ENCODE assay signal across 18 cellular contexts in genomic region chr14:30211326-30211725, GRCh38.
DNase-seq lines count a peak whose midpoint lies in the region; ATAC-seq and TF ChIP-seq lines count a peak whose summit lies in the region.
"Had no signal": no experiment of that assay in that cellular context is flagged by ENCODE, and none has a peak within 500 bp of the region (broad histone marks: within the 10 kb centered on the region; RNA-seq: fewer than 3 reads in every experiment).

No MANE protein-coding gene starts in this region.

- peak; percentile 80 for DNase-seq in EH (ENCODE audit: low read depth)
- DNase-seq in IMR-90, result peak; percentile 34
- peak; percentile 43 for DNase-seq in astrocyte of the spinal cord (ENCODE audit: low read depth, low spot score)
- peak; percentile 65 for DNase-seq in iris pigment epithelial cell (ENCODE audit: low read depth)
- DNase-seq in mesothelial cell of epicardium (ENCODE audit: low spot score in 2 of 2, unreplicated experiment in 2 of 2), result no peak
- no peak for DNase-seq in NCI-H2107 treated with DMSO at 0.1 percent for 48 hours (lab: John Stamatoyannopoulos, UW; ENCODE audit: unreplicated experiment)
- DNase-seq: ACHN; CD8-positive, alpha-beta memory T cell; KG1; MM.1S; NCI-H1105 treated with DMSO at 0.1 percent for 48 hours; NCI-H187 treated with DMSO at 0.1 percent for 48 hours; NCI-H2171; NCI-H446 treated with DMSO at 0.1 percent for 48 hours had no signal

- peak overlapping the region; percentile 67 for H2BK120ac ChIP-seq in IMR-90 (ENCODE audit: low read depth, low read length)

- H3K27me3 Mint-ChIP-seq in mesothelial cell of epicardium (ENCODE audit: low read depth), result peaks cover 4% of the 10 kb centered on the region
- H3K27me3 Mint-ChIP-seq: CD8-positive, alpha-beta memory T cell had no signal

- H3K36me3 Mint-ChIP-seq in mesothelial cell of epicardium, result no peaks in the 10 kb centered on the region
- H3K36me3 Mint-ChIP-seq: CD8-positive, alpha-beta memory T cell had no signal

- no peak for TF ChIP-seq POLR2A in IMR-90 (IDR thresholded peaks at IDR 0.05; ENCODE audit: low read depth, low read length)

- H3K4me1 ChIP-seq in IMR-90 (ENCODE audit: control insufficient read depth, insufficient read depth, low read length), result peaks cover 13% of the 10 kb centered on the region
- H3K4me1 ChIP-seq: HAP-1 had no signal

- H3K36me3 ChIP-seq in IMR-90 (ENCODE audit: control insufficient read depth, insufficient read depth, low read length), result no peaks in the 10 kb centered on the region
- H3K36me3 ChIP-seq: BLaER1, HAP-1 had no signal

- H3K27me3 ChIP-seq in IMR-90 (ENCODE audit: control insufficient read depth, insufficient read depth, low read length), result no peaks in the 10 kb centered on the region
- H3K27me3 ChIP-seq: BLaER1 had no signal

- H4K20me1 ChIP-seq in IMR-90 (ENCODE audit: insufficient read depth, low read length), result no peaks in the 10 kb centered on the region
- H4K20me1 ChIP-seq: BLaER1 had no signal

- no peaks in the 10 kb centered on the region for H3K79me1 ChIP-seq in IMR-90 (ENCODE audit: low read depth in 1 of 2, low read length in 2 of 2)

- TF ChIP-seq RAD21 in IMR-90 (IDR thresholded peaks at IDR 0.05; ENCODE audit: low read length), result no peak

- 0 out of 2 replicates have a peak overlapping the region, but pooled peaks have one; percentile 43 for H3K27ac ChIP-seq in IMR-90 (ENCODE audit: insufficient read depth, low read length)
- H3K27ac ChIP-seq: BLaER1 had no signal

- peak overlapping the region; percentile 43 for H2BK5ac ChIP-seq in IMR-90 (ENCODE audit: low read depth, low read length, poor library complexity, severe bottlenecking)

- H2BK20ac ChIP-seq in IMR-90 (ENCODE audit: low read depth, low read length), result peak overlapping the region; percentile 89

- POLR2A ChIA-PET in IMR-90 (lab: Charles Lee; ENCODE audit: unreplicated experiment), result no interaction called here

- no TSS peak for BruUV-seq in IMR-90 (replicated peaks; lab: Mats Ljungman, UMichigan)

- H3K4me1 Mint-ChIP-seq in mesothelial cell of epicardium, result no peaks in the 10 kb centered on the region
- H3K4me1 Mint-ChIP-seq: CD8-positive, alpha-beta memory T cell had no signal

- CTCF ChIA-PET in IMR-90 (lab: Yijun Ruan, JAX), result no interaction called here

- peak overlapping the region; percentile 87 for H4K5ac ChIP-seq in IMR-90 (ENCODE audit: low read depth, low read length)

- in situ Hi-C loops in IMR-90 (cut with MboI; ENCODE audit: low sequenced_read_pairs), result loop anchor here (10.0 to 25.0 kb wide), 4 partner anchors 299 to 1457 kb away; no protein-coding TSS in a partner anchor
- in situ Hi-C loops in astrocyte of the spinal cord (cut with HindIII; ENCODE audit: low sequenced_read_pairs), result no loop called here

- intact Hi-C loops in IMR-90 (cut with micrococcal nuclease), result loop anchor here (5.0 to 10.0 kb wide), 2 partner anchors 497 to 1194 kb away; no protein-coding TSS in a partner anchor

- peak overlapping the region; percentile 96; the same call in 1 of the 2 replicates for H3K18ac ChIP-seq in IMR-90 (ENCODE audit: low read depth, low read length)

- no peak overlapping the region for H3K4me3 Mint-ChIP-seq in mesothelial cell of epicardium
- H3K4me3 Mint-ChIP-seq: CD8-positive, alpha-beta memory T cell had no signal

- ATAC-seq in IMR-90 (ENCODE audit: low read depth) (peak; percentile 42; the same call in 1 of the 2 replicates), HG02852 (IDR thresholded peaks at IDR 0.05; ENCODE audit: unreplicated experiment) (no peak), HG03442 (IDR thresholded peaks at IDR 0.05; ENCODE audit: unreplicated experiment) (no peak)

- dilution Hi-C loops in IMR-90 (cut with HindIII; ENCODE audit: low sequenced_read_pairs, unreplicated experiment), result no loop called here

- H3K14ac ChIP-seq in IMR-90 (replicated peaks; ENCODE audit: low read depth, low read length), result peak overlapping the region; percentile 77

- no peak overlapping the region for H2AFZ ChIP-seq in IMR-90 (replicated peaks; ENCODE audit: low read length, poor library complexity)

- H2AK5ac ChIP-seq in IMR-90 (ENCODE audit: low read depth, low read length), result 0 out of 2 replicates have a peak overlapping the region, but pooled peaks have one; percentile 71

- no peak overlapping the region for H3K27ac Mint-ChIP-seq in mesothelial cell of epicardium
- H3K27ac Mint-ChIP-seq: CD8-positive, alpha-beta memory T cell had no signal

- peak overlapping the region; percentile 93; the same call in 2 of the 3 replicates for H2BK15ac ChIP-seq in IMR-90 (ENCODE audit: low read depth, low read length)

- H3K9me1 ChIP-seq in IMR-90 (ENCODE audit: insufficient read depth, low read length), result peaks cover 8% of the 10 kb centered on the region; the same call in 1 of the 2 replicates

- no peak for TF ChIP-seq CTCF in IMR-90 (conservative IDR thresholded peaks at IDR 0.05; ENCODE audit: low read depth, low read length)
- TF ChIP-seq CTCF in astrocyte of the spinal cord (IDR thresholded peaks at IDR 0.05; ENCODE audit: low read depth, low read length), result no peak
- TF ChIP-seq CTCF in mesothelial cell of epicardium (IDR thresholded peaks at IDR 0.05; ENCODE audit: unreplicated experiment), result no peak

- H3K56ac ChIP-seq in IMR-90 (ENCODE audit: extremely low read depth, insufficient read depth, low read length), result 0 out of 2 replicates have a peak overlapping the region, but pooled peaks have one; percentile 19

- peak overlapping the region; percentile 81 for H4K8ac ChIP-seq in IMR-90 (ENCODE audit: low read depth in 2 of 2, low read length in 2 of 2)

- peak overlapping the region; percentile 90 for H3K4ac ChIP-seq in IMR-90 (ENCODE audit: low read depth, low read length)

- peaks cover 4% of the 10 kb centered on the region for H3K9me3 Mint-ChIP-seq in mesothelial cell of epicardium

- peak overlapping the region; percentile 82 for H4K91ac ChIP-seq in IMR-90 (ENCODE audit: insufficient read depth, low read depth, low read length)

- no peak overlapping the region; the same call in 1 of the 2 replicates for H3K4me2 ChIP-seq in IMR-90 (ENCODE audit: low read depth, low read length)
- H3K4me2 ChIP-seq: BLaER1 had no signal

- H2AK9ac ChIP-seq in IMR-90 (replicated peaks; ENCODE audit: low read depth, low read length, poor library complexity), result no peak overlapping the region

- H3K9ac ChIP-seq in IMR-90 (ENCODE audit: low read depth, low read length), result no peak overlapping the region
- H3K9ac ChIP-seq: BLaER1 had no signal

- H3K4me3 ChIP-seq in IMR-90 (ENCODE audit: insufficient read depth, low read depth, low read length), result no peak overlapping the region
- no peak overlapping the region for H3K4me3 ChIP-seq in astrocyte of the spinal cord (ENCODE audit: low read depth, low read length)
- H3K4me3 ChIP-seq: BLaER1, HAP-1 had no signal

- no peaks in the 10 kb centered on the region for H3K9me3 ChIP-seq in IMR-90 (ENCODE audit: control insufficient read depth, insufficient read depth, low read length)
- H3K9me3 ChIP-seq: BLaER1, HAP-1 had no signal

- peak overlapping the region; percentile 36; the same call in 1 of the 2 replicates for H3K23ac ChIP-seq in IMR-90 (ENCODE audit: low read depth, low read length)

TF ChIP-seq in IMR-90, 13 proteins besides CTCF, POLR2A, EP300 and RAD21:
- no peak for TF ChIP-seq MAZ (IDR thresholded peaks at IDR 0.05; ENCODE audit: borderline replicate concordance, low read depth, low read length)
- TF ChIP-seq BHLHE40 (IDR thresholded peaks at IDR 0.05; ENCODE audit: low read depth, low read length), result no peak
- TF ChIP-seq SMC3 (IDR thresholded peaks at IDR 0.05; ENCODE audit: low read depth, low read length), result no peak
- no peak for TF ChIP-seq ELK1 (IDR thresholded peaks at IDR 0.05; ENCODE audit: borderline replicate concordance, low read depth, low read length)
- no peak for TF ChIP-seq NFE2L2 (IDR thresholded peaks at IDR 0.05; ENCODE audit: low read depth, low read length)
- no peak for TF ChIP-seq RFX5 (IDR thresholded peaks at IDR 0.05; ENCODE audit: low read depth, low read length)
- TF ChIP-seq CHD1 (IDR thresholded peaks at IDR 0.05; ENCODE audit: low read depth, low read length), result no peak
- TF ChIP-seq FOS (IDR thresholded peaks at IDR 0.05; ENCODE audit: low read depth, low read length), result no peak
- TF ChIP-seq USF2 (IDR thresholded peaks at IDR 0.05; ENCODE audit: low read depth, low read length), result no peak
- no peak for TF ChIP-seq CEBPB (IDR thresholded peaks at IDR 0.05; ENCODE audit: low read depth, low read length)
- TF ChIP-seq MXI1 (IDR thresholded peaks at IDR 0.05; ENCODE audit: borderline replicate concordance, low read depth, low read length), result no peak
- no peak for TF ChIP-seq RCOR1 (IDR thresholded peaks at IDR 0.05; ENCODE audit: insufficient replicate concordance, low read length)
- TF ChIP-seq MAFK (IDR thresholded peaks at IDR 0.05; ENCODE audit: low read depth, low read length), result no peak

Comparison
In these comparisons a context has a peak if more than half of its experiments do, and no peak if none do; other contexts are left out.
1. DNase-seq: peak in EH (single experiment), IMR-90 (single experiment), astrocyte of the spinal cord (single experiment) and iris pigment epithelial cell (single experiment); none in mesothelial cell of epicardium (0 of 2) and NCI-H2107 treated with DMSO at 0.1 percent for 48 hours (single experiment).